ENCODE assay signal across 9 cellular contexts in genomic region chr11:67268684-67269268, GRCh38. TPM values are rescaled to one million over a fixed set of nuclear protein-coding genes. Genes with fewer than 3 reads are reported as not detected.
DNase-seq lines count a peak whose midpoint lies in the region; ATAC-seq lines count a peak whose summit lies in the region.
"Had no signal": no experiment of that assay in that cellular context is flagged by ENCODE, and none has a peak within 500 bp of the region (broad histone marks: within the 10 kb centered on the region; RNA-seq: fewer than 3 reads in every experiment).

No MANE protein-coding gene starts in this region.

- peak overlapping the region; percentile 85 for H3K27ac ChIP-seq in cingulate gyrus (ENCODE audit: low read depth, low read length)

- no peaks in the 10 kb centered on the region for H3K9me3 Mint-ChIP-seq in stimulated activated naive CD8-positive, alpha-beta T cell treated with anti-CD3 and anti-CD28 coated beads, Interleukin-15, Interleukin-2, amounts not matched to agents 100 ng/mL and 50 ng/mL, for 24 hours
- no peaks in the 10 kb centered on the region for H3K9me3 Mint-ChIP-seq in natural killer cell treated with Interleukin-12 subunit alpha and Interleukin-12 subunit beta and Interleukin-15 and Interleukin-18, amount 100 ng/mL, for 72 hours

- no peaks in the 10 kb centered on the region for H3K27me3 Mint-ChIP-seq in stimulated activated naive CD8-positive, alpha-beta T cell treated with anti-CD3 and anti-CD28 coated beads, Interleukin-15, Interleukin-2, amounts not matched to agents 100 ng/mL and 50 ng/mL, for 24 hours
- no peaks in the 10 kb centered on the region for H3K27me3 Mint-ChIP-seq in natural killer cell treated with Interleukin-12 subunit alpha and Interleukin-12 subunit beta and Interleukin-15 and Interleukin-18, amount 100 ng/mL, for 72 hours

- H3K4me1 Mint-ChIP-seq in stimulated activated naive CD8-positive, alpha-beta T cell treated with anti-CD3 and anti-CD28 coated beads, Interleukin-15, Interleukin-2, amounts not matched to agents 100 ng/mL and 50 ng/mL, for 24 hours (ENCODE audit: low read depth), result peaks cover 84% of the 10 kb centered on the region
- peaks cover 61 to 67% of the 10 kb centered on the region in 2 donors for H3K4me1 Mint-ChIP-seq in natural killer cell treated with Interleukin-12 subunit alpha and Interleukin-12 subunit beta and Interleukin-15 and Interleukin-18, amount 100 ng/mL, for 72 hours (ENCODE audit: low read depth in 2 of 2)

- no peak for ATAC-seq in stimulated activated naive CD8-positive, alpha-beta T cell treated with anti-CD3 and anti-CD28 coated beads, Interleukin-15, Interleukin-2, amounts not matched to agents 100 U/mL and 50 U/mL, for 24 hours
- no peak for ATAC-seq in natural killer cell treated with Interleukin-12 subunit alpha and Interleukin-12 subunit beta and Interleukin-15 and Interleukin-18, amount 100 ng/mL, for 72 hours
- no peak for ATAC-seq in GM19324 (IDR thresholded peaks at IDR 0.05; ENCODE audit: low FRiP score, unreplicated experiment)
- ATAC-seq: Panc1 had no signal

- DNase-seq in stimulated activated naive CD8-positive, alpha-beta T cell treated with anti-CD3 and anti-CD28 coated beads, Interleukin-15, Interleukin-2, amounts not matched to agents 100 U/mL and 50 U/mL, for 24 hours, result no peak
- no peak for DNase-seq in natural killer cell treated with Interleukin-12 subunit alpha and Interleukin-12 subunit beta and Interleukin-15 and Interleukin-18, amount 100 ng/mL, for 72 hours (ENCODE audit: low spot score)
- no peak for DNase-seq in GF-D8 (lab: John Stamatoyannopoulos, UW)
- no peak for DNase-seq in pons (ENCODE audit: low spot score)
- DNase-seq in DMS53 (lab: John Stamatoyannopoulos, UW), result no peak

- peak overlapping the region; percentile 100 for H3K27ac Mint-ChIP-seq in stimulated activated naive CD8-positive, alpha-beta T cell treated with anti-CD3 and anti-CD28 coated beads, Interleukin-15, Interleukin-2, amounts not matched to agents 100 ng/mL and 50 ng/mL, for 24 hours
- H3K27ac Mint-ChIP-seq in natural killer cell treated with Interleukin-12 subunit alpha and Interleukin-12 subunit beta and Interleukin-15 and Interleukin-18, amount 100 ng/mL, for 72 hours, result peak overlapping the region; percentile 99 to 100

- H3K36me3 Mint-ChIP-seq in stimulated activated naive CD8-positive, alpha-beta T cell treated with anti-CD3 and anti-CD28 coated beads, Interleukin-15, Interleukin-2, amounts not matched to agents 100 ng/mL and 50 ng/mL, for 24 hours (ENCODE audit: low read depth), result peaks cover 38% of the 10 kb centered on the region
- H3K36me3 Mint-ChIP-seq in natural killer cell treated with Interleukin-12 subunit alpha and Interleukin-12 subunit beta and Interleukin-15 and Interleukin-18, amount 100 ng/mL, for 72 hours, result peaks cover 17% of the 10 kb centered on the region

- H3K4me3 Mint-ChIP-seq in stimulated activated naive CD8-positive, alpha-beta T cell treated with anti-CD3 and anti-CD28 coated beads, Interleukin-15, Interleukin-2, amounts not matched to agents 100 ng/mL and 50 ng/mL, for 24 hours, result peak overlapping the region; percentile 98
- H3K4me3 Mint-ChIP-seq in natural killer cell treated with Interleukin-12 subunit alpha and Interleukin-12 subunit beta and Interleukin-15 and Interleukin-18, amount 100 ng/mL, for 72 hours, result peak overlapping the region; percentile 99

RNA-seq across cellular contexts. Expression of gene GRK2, which starts 2.5 kb away (rescaled TPM):
- total RNA-seq in natural killer cell treated with Interleukin-12 subunit alpha and Interleukin-12 subunit beta and Interleukin-15 and Interleukin-18, amount 100 ng/mL, for 72 hours, result 100 to 1,000 TPM; 394 to 432 TPM

RNA-seq across cellular contexts. Expression of gene ANKRD13D, which starts 20.3 kb away (rescaled TPM):
- 100 to 1,000 TPM; 182 to 231 TPM for total RNA-seq in natural killer cell treated with Interleukin-12 subunit alpha and Interleukin-12 subunit beta and Interleukin-15 and Interleukin-18, amount 100 ng/mL, for 72 hours

RNA-seq across cellular contexts. Expression of gene SSH3, which starts 34.6 kb away (rescaled TPM):
- total RNA-seq in natural killer cell treated with Interleukin-12 subunit alpha and Interleukin-12 subunit beta and Interleukin-15 and Interleukin-18, amount 100 ng/mL, for 72 hours, result 10 to 100 TPM; 19.2 to 32.3 TPM
